In the genomic region with DNA sequence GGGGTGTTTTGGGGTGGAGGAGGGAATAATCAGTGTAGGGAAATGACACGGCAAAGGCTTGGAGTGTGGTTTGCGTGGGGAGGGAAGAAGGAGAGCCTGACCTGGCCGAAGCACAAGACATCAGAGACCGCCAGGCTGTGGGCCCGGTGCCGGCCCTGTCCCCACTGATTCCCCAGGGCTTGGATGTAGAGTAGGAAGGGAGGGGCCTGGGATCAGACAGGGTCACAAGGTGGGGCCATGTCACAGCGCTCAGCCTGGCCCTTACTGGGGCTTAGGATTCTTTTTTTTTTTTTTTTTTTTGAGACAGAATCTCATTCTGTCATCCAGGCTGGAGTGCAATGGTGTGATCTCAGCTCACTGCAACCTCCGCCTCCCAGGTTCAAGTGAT, we compare ENCODE assay signal across 28 cellular contexts. TPM values are rescaled to one million over a fixed set of nuclear protein-coding genes. Genes with fewer than 3 reads are reported as not detected.
DNase-seq lines count a peak whose midpoint lies in the region; ATAC-seq and TF ChIP-seq lines count a peak whose summit lies in the region.
"Had no signal": no experiment of that assay in that cellular context is flagged by ENCODE, and none has a peak within 500 bp of the region (broad histone marks: within the 10 kb centered on the region; RNA-seq: fewer than 3 reads in every experiment).

No MANE protein-coding gene starts in this region.

- no peak for TF ChIP-seq CTCF in neural crest cell (conservative IDR thresholded peaks at IDR 0.05)
- TF ChIP-seq CTCF in tibial nerve (IDR thresholded peaks at IDR 0.05) = no peak
- no peak for TF ChIP-seq CTCF in esophagus muscularis mucosa (IDR thresholded peaks at IDR 0.05)

- TF ChIP-seq POLR2A in tibial nerve (IDR thresholded peaks at IDR 0.05) (no peak), esophagus muscularis mucosa (IDR thresholded peaks at IDR 0.05; ENCODE audit: low read depth) (no peak)

- no peaks in the 10 kb centered on the region for H3K27me3 ChIP-seq in tibial nerve
- H3K27me3 ChIP-seq in MG63 = no peaks in the 10 kb centered on the region
- H3K27me3 ChIP-seq in esophagus muscularis mucosa = no peaks in the 10 kb centered on the region
- H3K27me3 ChIP-seq: esophagus squamous epithelium, Peyer's patch had no signal

- peaks cover 41% of the 10 kb centered on the region for H3K4me1 Mint-ChIP-seq in neural crest cell
- H3K4me1 Mint-ChIP-seq: central memory CD8-positive, alpha-beta T cell; mesothelial cell of epicardium; natural killer cell; stimulated activated naive CD8-positive, alpha-beta T cell treated with anti-CD3 and anti-CD28 coated beads, Interleukin-15, amount 100 ng/mL, for 72 hours had no signal

- H3K9me3 Mint-ChIP-seq in neural crest cell = no peaks in the 10 kb centered on the region
- H3K9me3 Mint-ChIP-seq: activated naive CD4-positive, alpha-beta T cell treated with anti-CD3 and anti-CD28 coated beads for 36 hours; activated T-cell treated with anti-CD3 and anti-CD28 coated beads, Interleukin-2, amount 50 U/mL, for 4 hours; central memory CD8-positive, alpha-beta T cell; mesothelial cell of epicardium; natural killer cell; stimulated activated naive CD8-positive, alpha-beta T cell treated with anti-CD3 and anti-CD28 coated beads, Interleukin-15, amount 100 ng/mL, for 72 hours had no signal

- intact Hi-C loops in left cardiac atrium (cut with DNase I) = loop anchor here in 1 of 2 donors (5.0 kb wide), 1 partner anchor 505 kb away; a partner anchor contains a TSS
- intact Hi-C loops in left ventricle myocardium superior (cut with micrococcal nuclease) = no loop called here
- intact Hi-C loops in esophagus muscularis mucosa (cut with DNase I) = loop anchor here (5.0 kb wide), 1 partner anchor 40 kb away; no protein-coding TSS in a partner anchor

- H3K27ac ChIP-seq in tibial nerve (peak overlapping the region in 3 of 4 donors; percentile 26 to 96 (median 78)), esophagus muscularis mucosa (replicated peaks in 1 of 4) (peak overlapping the region in 1 of 4 donors; percentile 26)
- H3K27ac ChIP-seq: HL-60, Peyer's patch, SK-N-MC had no signal

- H3K36me3 ChIP-seq in tibial nerve = peaks cover 3 to 90% (median 13%) of the 10 kb centered on the region in 3 donors
- H3K36me3 ChIP-seq in MG63 = no peaks in the 10 kb centered on the region
- H3K36me3 ChIP-seq in esophagus muscularis mucosa = peaks cover 40 to 82% (median 59%) of the 10 kb centered on the region in 4 donors

- no peaks in the 10 kb centered on the region for H3K9me3 ChIP-seq in tibial nerve
- H3K9me3 ChIP-seq in MG63 = no peaks in the 10 kb centered on the region
- no peaks in the 10 kb centered on the region for H3K9me3 ChIP-seq in esophagus muscularis mucosa
- H3K9me3 ChIP-seq: esophagus squamous epithelium, Peyer's patch had no signal

- DNase-seq in left cardiac atrium (peak; percentile 24), left ventricle myocardium superior (no peak), neural crest cell (ENCODE audit: low read depth, low spot score) (no peak), tibial nerve (ENCODE audit: low spot score in 2 of 2) (peak; percentile 49 to 54), MG63 (no peak), esophagus muscularis mucosa (ENCODE audit: extremely low spot score) (no peak)
- DNase-seq: 8988T; activated CD4-positive, CD25-positive, alpha-beta regulatory T cell; activated naive CD4-positive, alpha-beta T cell treated with anti-CD3 and anti-CD28 coated beads for 36 hours; activated T-cell treated with anti-CD3 and anti-CD28 coated beads, Interleukin-2, amount 50 U/mL, for 4 hours; DND-41; effector CD4-positive, alpha-beta T cell; esophagus squamous epithelium; natural killer cell; NCI-H1417; NCI-H2107; NCI-H510A; NK-92 treated with Interleukin-12 subunit alpha and Interleukin-12 subunit beta, amount 100 ng/mL, for 24 hours; Peyer's patch; small intestine; stimulated activated CD4-positive, alpha-beta T cell treated with anti-CD3 and anti-CD28 coated beads, Interleukin-4, amount 100 ng/mL, for 1 hour; stimulated activated naive CD8-positive, alpha-beta T cell treated with anti-CD3 and anti-CD28 coated beads, Interleukin-15, amount 100 ng/mL, for 72 hours had no signal

- TF ChIP-seq EP300 in tibial nerve (IDR thresholded peaks at IDR 0.05) (peak in 1 of 2 donors; percentile 2), esophagus muscularis mucosa (IDR thresholded peaks at IDR 0.05) (no peak)

- peak overlapping the region; percentile 44 for H3K4me3 Mint-ChIP-seq in neural crest cell
- H3K4me3 Mint-ChIP-seq: activated naive CD4-positive, alpha-beta T cell treated with anti-CD3 and anti-CD28 coated beads for 36 hours; activated T-cell treated with anti-CD3 and anti-CD28 coated beads, Interleukin-2, amount 50 U/mL, for 4 hours; central memory CD8-positive, alpha-beta T cell; mesothelial cell of epicardium; natural killer cell; stimulated activated naive CD8-positive, alpha-beta T cell treated with anti-CD3 and anti-CD28 coated beads, Interleukin-15, amount 100 ng/mL, for 72 hours had no signal

- H3K4me3 ChIP-seq in tibial nerve (no peak overlapping the region), MG63 (no peak overlapping the region), esophagus muscularis mucosa (no peak overlapping the region)
- H3K4me3 ChIP-seq: esophagus squamous epithelium, Peyer's patch, SK-N-MC had no signal

- H3K27ac Mint-ChIP-seq in neural crest cell (ENCODE audit: unreplicated experiment) = peak overlapping the region; percentile 88
- H3K27ac Mint-ChIP-seq: activated naive CD4-positive, alpha-beta T cell treated with anti-CD3 and anti-CD28 coated beads for 36 hours; mesothelial cell of epicardium; natural killer cell had no signal

- peak; percentile 4 to 21 for ATAC-seq in left cardiac atrium
- ATAC-seq in left ventricle myocardium superior = no peak
- ATAC-seq: activated T-cell treated with anti-CD3 and anti-CD28 coated beads, Interleukin-2, amount 50 U/mL, for 4 hours; natural killer cell; stimulated activated naive CD8-positive, alpha-beta T cell treated with anti-CD3 and anti-CD28 coated beads, Interleukin-15, amount 100 ng/mL, for 72 hours had no signal

- no peaks in the 10 kb centered on the region for H3K27me3 Mint-ChIP-seq in neural crest cell (ENCODE audit: low read depth)
- H3K27me3 Mint-ChIP-seq: central memory CD8-positive, alpha-beta T cell; stimulated activated naive CD8-positive, alpha-beta T cell treated with anti-CD3 and anti-CD28 coated beads, Interleukin-15, amount 100 ng/mL, for 72 hours had no signal

- H3K4me1 ChIP-seq in tibial nerve (peaks cover 0 to 56% (median 17%) of the 10 kb centered on the region in 4 donors), esophagus muscularis mucosa (peaks cover 30 to 42% (median 32%) of the 10 kb centered on the region in 4 donors)

- 61 to 78% methylated on average over 8 of the region's 8 CpGs for WGBS in tibial nerve, 2 donors
- WGBS in esophagus muscularis mucosa = 83% methylated on average over 8 of the region's 8 CpGs

- H3K36me3 Mint-ChIP-seq in neural crest cell (ENCODE audit: low read depth) = peaks cover 3% of the 10 kb centered on the region

RNA-seq across cellular contexts. Expression of a gene that starts 9.8 kb away (rescaled TPM):
- total RNA-seq in left cardiac atrium (10 to 100 TPM; 19.4 to 21.0 TPM), left ventricle myocardium superior (26.5 TPM), neural crest cell (20.1 and 24.0 TPM in 2 replicates), tibial nerve (10 to 100 TPM; 32.1 to 49.8 (median 44.2) TPM), esophagus muscularis mucosa (10 to 100 TPM; 23.3 to 36.1 (median 31.1) TPM)
- total RNA-seq in MG63 (2014; rRNA removed; shearing (Covaris generic); ENCODE audit: low replicate concordance) = 7.3 and 21.7 TPM in 2 replicates

RNA-seq across cellular contexts. Expression of a gene that starts 17.0 kb away (rescaled TPM):
- total RNA-seq in left cardiac atrium (under 1 TPM in 1 of 2 donors, not detected in 1; 0.27 TPM), left ventricle myocardium superior (not detected), neural crest cell (0.26 TPM in 1 of 2 replicates, not detected in the other), tibial nerve (1 to 10 TPM in 3 of 4 donors, under 1 TPM in 1; 0.98 to 1.8 (median 1.4) TPM), esophagus muscularis mucosa (under 1 TPM in 3 of 4 donors, not detected in 1; 0.29 to 0.65 (median 0.33) TPM)
- total RNA-seq in MG63 (2014; rRNA removed; shearing (Covaris generic); ENCODE audit: low replicate concordance) = not detected in 2 replicates
- total RNA-seq: activated naive CD4-positive, alpha-beta T cell treated with anti-CD3 and anti-CD28 coated beads for 36 hours; activated T-cell treated with anti-CD3 and anti-CD28 coated beads, Interleukin-2, amount 50 U/mL, for 4 hours; esophagus squamous epithelium; Peyer's patch; T-helper 2 cell treated with Interferon-gamma antibody and Interleukin-4, amounts not matched to agents 100 ng/mL and 5 ng/mL, for 36 hours had no signal

RNA-seq across cellular contexts. Expression of a gene that starts 43.5 kb away (rescaled TPM):
- total RNA-seq in left cardiac atrium = under 1 TPM; 0.63 to 0.65 TPM
- total RNA-seq in left ventricle myocardium superior = 0.15 TPM
- 0.51 and 0.52 TPM in 2 replicates for total RNA-seq in neural crest cell
- 1 to 10 TPM in 3 of 4 donors, not detected in 1; 1.3 to 2.7 (median 2.1) TPM for total RNA-seq in tibial nerve
- 20.4 and 63.3 TPM in 2 replicates for total RNA-seq in MG63 (2014; rRNA removed; shearing (Covaris generic); ENCODE audit: low replicate concordance)
- 1 to 10 TPM in 1 of 4 donors, under 1 TPM in 3; 0.13 to 1.1 (median 0.58) TPM for total RNA-seq in esophagus muscularis mucosa
- total RNA-seq: urinary bladder had no signal

Comparison
In these comparisons a context has a peak if more than half of its experiments do, and no peak if none do; other contexts are left out.
1. DNase-seq: peak in left cardiac atrium (single experiment) and tibial nerve (2 of 2); none in left ventricle myocardium superior (single experiment), neural crest cell (single experiment), MG63 (single experiment) and esophagus muscularis mucosa (single experiment).